In genomic region chr2:120543899-120544298, GRCh38 we compare ENCODE assay signal across 18 cellular contexts.
DNase-seq lines count a peak whose midpoint lies in the region; ATAC-seq and TF ChIP-seq lines count a peak whose summit lies in the region.
"Had no signal": no experiment of that assay in that cellular context is flagged by ENCODE, and none has a peak within 500 bp of the region (broad histone marks: within the 10 kb centered on the region; RNA-seq: fewer than 3 reads in every experiment).

No MANE protein-coding gene starts in this region.

- H3K23ac ChIP-seq in mesendoderm (ENCODE audit: low read length) = no peak overlapping the region

- no peak overlapping the region for H4K8ac ChIP-seq in mesendoderm (ENCODE audit: low read depth, low read length)

- H3K36me3 Mint-ChIP-seq in T-helper 17 cell (ENCODE audit: low read depth) (no peaks in the 10 kb centered on the region), endothelial cell (ENCODE audit: low read depth, unreplicated experiment) (no peaks in the 10 kb centered on the region)
- H3K36me3 Mint-ChIP-seq: CD8-positive, alpha-beta T cell had no signal

- H3K4me3 ChIP-seq in mesendoderm (ENCODE audit: low read length) (no peak overlapping the region), subcutaneous abdominal adipose tissue (ENCODE audit: low read depth in 1 of 5, low read length in 5 of 5) (no peak overlapping the region)
- H3K4me3 ChIP-seq: GM23248, K562 had no signal

- H3K9ac ChIP-seq in mesendoderm (ENCODE audit: low read length) (no peak overlapping the region), subcutaneous abdominal adipose tissue (ENCODE audit: low read length in 5 of 5) (peak overlapping the region in 1 of 5 donors; percentile 38)
- H3K9ac ChIP-seq: GM23248 had no signal

- no peak overlapping the region for H2BK120ac ChIP-seq in mesendoderm (ENCODE audit: low read depth, low read length)

- H3K79me2 ChIP-seq in mesendoderm (ENCODE audit: control insufficient read depth, insufficient read depth, low read length) = no peaks in the 10 kb centered on the region

- H2BK5ac ChIP-seq in mesendoderm (ENCODE audit: low read length) = no peak overlapping the region

- no peak overlapping the region for H3K4ac ChIP-seq in mesendoderm (ENCODE audit: low read depth, low read length)

- H3K27me3 ChIP-seq in mesendoderm (ENCODE audit: insufficient read depth, low read length, poor library complexity) = no peaks in the 10 kb centered on the region
- no peaks in the 10 kb centered on the region for H3K27me3 ChIP-seq in subcutaneous abdominal adipose tissue (ENCODE audit: control insufficient read depth in 5 of 5, insufficient read depth in 4 of 5, low read length in 5 of 5)

- H3K27ac Mint-ChIP-seq in T-helper 17 cell (peak overlapping the region; percentile 1), endothelial cell (ENCODE audit: unreplicated experiment) (peak overlapping the region; percentile 26)
- H3K27ac Mint-ChIP-seq: B cell; CD8-positive, alpha-beta T cell had no signal

- no peak overlapping the region for H2AK5ac ChIP-seq in mesendoderm (ENCODE audit: low read length)

- H3K4me1 Mint-ChIP-seq in T-helper 17 cell = no peaks in the 10 kb centered on the region
- H3K4me1 Mint-ChIP-seq in endothelial cell (ENCODE audit: unreplicated experiment) = peaks cover 21% of the 10 kb centered on the region
- H3K4me1 Mint-ChIP-seq: B cell had no signal

- no peak overlapping the region for H3K4me2 ChIP-seq in mesendoderm (ENCODE audit: low read length)

- H3K9me3 ChIP-seq in T-helper 17 cell (ENCODE audit: control insufficient read depth, low read length, poor library complexity, severe bottlenecking) (no peaks in the 10 kb centered on the region), subcutaneous abdominal adipose tissue (ENCODE audit: control insufficient read depth in 5 of 5, low read length in 5 of 5) (no peaks in the 10 kb centered on the region)

- no peaks in the 10 kb centered on the region for H3K9me3 Mint-ChIP-seq in endothelial cell (ENCODE audit: unreplicated experiment)
- H3K9me3 Mint-ChIP-seq: CD8-positive, alpha-beta T cell had no signal

- no peaks in the 10 kb centered on the region for H3K79me1 ChIP-seq in mesendoderm (ENCODE audit: low read length)

- H4K5ac ChIP-seq in mesendoderm (ENCODE audit: low read length) = no peak overlapping the region

- H3K4me1 ChIP-seq in mesendoderm (ENCODE audit: control insufficient read depth, low read depth, low read length) = peaks cover 2% of the 10 kb centered on the region
- H3K4me1 ChIP-seq in subcutaneous abdominal adipose tissue (ENCODE audit: control insufficient read depth in 5 of 5, insufficient read depth in 5 of 5, low read length in 5 of 5) = peaks cover 12 to 56% (median 46%) of the 10 kb centered on the region in 5 donors

- H3K56ac ChIP-seq in mesendoderm (ENCODE audit: low read length) = no peak overlapping the region

- H3K36me3 ChIP-seq in mesendoderm (ENCODE audit: control insufficient read depth, insufficient read depth, low read length) (no peaks in the 10 kb centered on the region), subcutaneous abdominal adipose tissue (ENCODE audit: control insufficient read depth in 5 of 5, insufficient read depth in 5 of 5, low read length in 5 of 5) (no peaks in the 10 kb centered on the region)

- H3K27ac ChIP-seq in mesendoderm (ENCODE audit: low read depth, low read length) (no peak overlapping the region), subcutaneous abdominal adipose tissue (ENCODE audit: low read depth, low read length) (peak overlapping the region; percentile 74)
- H3K27ac ChIP-seq: GM23248 had no signal

- no peak overlapping the region for H2BK15ac ChIP-seq in mesendoderm (replicated peaks; ENCODE audit: low read depth)

- H3K27me3 Mint-ChIP-seq in T-helper 17 cell = peaks cover 28% of the 10 kb centered on the region
- H3K27me3 Mint-ChIP-seq in endothelial cell (ENCODE audit: unreplicated experiment) = peaks cover 2% of the 10 kb centered on the region

- DNase-seq in T-helper 17 cell = no peak
- no peak for DNase-seq in endothelial cell (ENCODE audit: low spot score)
- peak; percentile 26 for DNase-seq in mesendoderm
- no peak for DNase-seq in 8988T
- no peak for DNase-seq in epidermal melanocyte (ENCODE audit: insufficient read length, low spot score)
- DNase-seq in NCI-H82 treated with DMSO at 0.1 percent for 48 hours (lab: John Stamatoyannopoulos, UW; ENCODE audit: unreplicated experiment) = no peak
- DNase-seq: CD8-positive, alpha-beta T cell; GF-D8; GM23248; NCI-H1048; NCI-H146; NCI-H345; NCI-H526 treated with DMSO at 0.1 percent for 48 hours; SHP77 had no signal

- no peak for ATAC-seq in T-helper 17 cell
- ATAC-seq: CD8-positive, alpha-beta T cell; K562; Panc1 had no signal

- H3K18ac ChIP-seq in mesendoderm (ENCODE audit: low read length) = no peak overlapping the region

- no CpG with 5 or more reads among the region's 16 CpGs for WGBS in mesendoderm (ENCODE audit: extremely low coverage, insufficient coverage, low lambda C conversion rate)

- no peak overlapping the region for H3K4me3 Mint-ChIP-seq in T-helper 17 cell
- no peak overlapping the region for H3K4me3 Mint-ChIP-seq in endothelial cell (ENCODE audit: unreplicated experiment)
- H3K4me3 Mint-ChIP-seq: B cell; CD8-positive, alpha-beta T cell had no signal

- no peak for TF ChIP-seq CTCF in endothelial cell (IDR thresholded peaks at IDR 0.05; ENCODE audit: unreplicated experiment)
